ENCODE assay signal across 18 cellular contexts in genomic region chr17:78399028-78399692, GRCh38. TPM values are rescaled to one million over a fixed set of nuclear protein-coding genes. Genes with fewer than 3 reads are reported as not detected.
DNase-seq lines count a peak whose midpoint lies in the region; ATAC-seq and TF ChIP-seq lines count a peak whose summit lies in the region.
"Had no signal": no experiment of that assay in that cellular context is flagged by ENCODE, and none has a peak within 500 bp of the region (broad histone marks: within the 10 kb centered on the region; RNA-seq: fewer than 3 reads in every experiment).

No MANE protein-coding gene starts in this region.

- H3K36me3 Mint-ChIP-seq in WTC11: peaks cover 80% of the 10 kb centered on the region
- H3K36me3 Mint-ChIP-seq in stimulated activated effector memory CD8-positive, alpha-beta T cell treated with anti-CD3 and anti-CD28 coated beads, Interleukin-12 subunit alpha, Interleukin-12 subunit beta, amount 100 ng/mL, for 72 hours: peaks cover 100% of the 10 kb centered on the region

- no peaks in the 10 kb centered on the region for H3K4me1 Mint-ChIP-seq in WTC11
- peaks cover 27% of the 10 kb centered on the region for H3K4me1 Mint-ChIP-seq in stimulated activated effector memory CD8-positive, alpha-beta T cell treated with anti-CD3 and anti-CD28 coated beads, Interleukin-12 subunit alpha, Interleukin-12 subunit beta, amount 100 ng/mL, for 72 hours

- DNase-seq in heart right ventricle (peak in 1 of 2 donors; percentile 7), left cardiac atrium (no peak), WTC11 (ENCODE audit: low spot score) (no peak), hepatocyte (ENCODE audit: low spot score) (no peak), NCI-H82 (lab: John Stamatoyannopoulos, UW) (no peak), stomach (no peak), NCI-H226 (no peak)
- no peak for DNase-seq in stimulated activated effector memory CD8-positive, alpha-beta T cell treated with anti-CD3 and anti-CD28 coated beads, Interleukin-12 subunit alpha, Interleukin-12 subunit beta, amount 100 ng/mL, for 72 hours (ENCODE audit: low spot score in 2 of 2)
- DNase-seq: AML-193; CD4-positive, CD25-positive, alpha-beta regulatory T cell; GF-D8; NCI-H1048; NCI-H146; NCI-H2081 treated with DMSO at 0.1 percent for 48 hours; NCI-H2227 treated with DMSO at 0.1 percent for 48 hours; NCI-H69 had no signal

- H3K9me3 ChIP-seq in heart right ventricle (no peaks in the 10 kb centered on the region), hepatocyte (ENCODE audit: low read depth) (no peaks in the 10 kb centered on the region), stomach (no peaks in the 10 kb centered on the region)

- H3K27ac Mint-ChIP-seq in WTC11: peak overlapping the region; percentile 23; the same call in 1 of the 2 replicates
- peak overlapping the region; percentile 43 for H3K27ac Mint-ChIP-seq in stimulated activated effector memory CD8-positive, alpha-beta T cell treated with anti-CD3 and anti-CD28 coated beads, Interleukin-12 subunit alpha, Interleukin-12 subunit beta, amount 100 ng/mL, for 72 hours
- H3K27ac Mint-ChIP-seq: CD4-positive, CD25-positive, alpha-beta regulatory T cell had no signal

- TF ChIP-seq POLR2A in stomach (IDR thresholded peaks at IDR 0.05): no peak

- H3K9me2 ChIP-seq in hepatocyte (replicated peaks; ENCODE audit: insufficient read depth): no peaks in the 10 kb centered on the region

- ATAC-seq in heart right ventricle: no peak
- no peak for ATAC-seq in left cardiac atrium
- no peak for ATAC-seq in WTC11
- ATAC-seq in stimulated activated effector memory CD8-positive, alpha-beta T cell treated with anti-CD3 and anti-CD28 coated beads, Interleukin-12 subunit alpha, Interleukin-12 subunit beta, amount 100 ng/mL, for 72 hours: no peak
- ATAC-seq: K562 had no signal

- H3K4me2 ChIP-seq in hepatocyte: no peak overlapping the region

- no peak overlapping the region for H3K4me3 Mint-ChIP-seq in WTC11
- no peak overlapping the region for H3K4me3 Mint-ChIP-seq in stimulated activated effector memory CD8-positive, alpha-beta T cell treated with anti-CD3 and anti-CD28 coated beads, Interleukin-12 subunit alpha, Interleukin-12 subunit beta, amount 100 ng/mL, for 72 hours
- H3K4me3 Mint-ChIP-seq: CD4-positive, CD25-positive, alpha-beta regulatory T cell had no signal

- H3K4me3 ChIP-seq in heart right ventricle (no peak overlapping the region), hepatocyte (no peak overlapping the region), stomach (no peak overlapping the region)
- H3K4me3 ChIP-seq: K562, SK-N-MC had no signal

- POLR2A ChIA-PET in WTC11 (lab: Charles Lee): no interaction called here

- no peaks in the 10 kb centered on the region for H4K20me1 ChIP-seq in hepatocyte (ENCODE audit: insufficient read depth, poor library complexity, severe bottlenecking)

- peaks cover 50% of the 10 kb centered on the region for H3K79me2 ChIP-seq in hepatocyte

- CTCF ChIA-PET in WTC11 (lab: Charles Lee): interaction anchor here (2.4 kb wide), 1 partner anchor 13 kb away, joined by 9 read pairs; no protein-coding TSS in a partner anchor

- H3K36me3 ChIP-seq in heart right ventricle (peaks cover 0 to 100% (median 31%) of the 10 kb centered on the region in 9 donors), hepatocyte (replicated peaks; ENCODE audit: insufficient read depth, low read depth) (no peaks in the 10 kb centered on the region), stomach (peaks cover 66 to 100% (median 90%) of the 10 kb centered on the region in 4 donors)

- no peak overlapping the region for H2AFZ ChIP-seq in hepatocyte

- H3K27me3 Mint-ChIP-seq in WTC11 (ENCODE audit: low read depth): no peaks in the 10 kb centered on the region
- H3K27me3 Mint-ChIP-seq: CD4-positive, CD25-positive, alpha-beta regulatory T cell had no signal

- intact Hi-C loops in heart right ventricle (cut with DNase I): no loop called here
- intact Hi-C loops in left cardiac atrium (cut with DNase I): loop anchor here in 1 of 2 donors (5.0 kb wide), 1 partner anchor 37 kb away; the partner anchor contains the start of gene SOCS3
- intact Hi-C loops in stomach (cut with DNase I; ENCODE audit: low total_unique reads): no loop called here

- no peaks in the 10 kb centered on the region for H3K9me3 Mint-ChIP-seq in WTC11
- H3K9me3 Mint-ChIP-seq in stimulated activated effector memory CD8-positive, alpha-beta T cell treated with anti-CD3 and anti-CD28 coated beads, Interleukin-12 subunit alpha, Interleukin-12 subunit beta, amount 100 ng/mL, for 72 hours: no peaks in the 10 kb centered on the region
- H3K9me3 Mint-ChIP-seq: CD4-positive, CD25-positive, alpha-beta regulatory T cell had no signal

- no peak for TF ChIP-seq EP300 in stomach (IDR thresholded peaks at IDR 0.05)

- WGBS in heart right ventricle, 2 donors: 85 to 96% methylated on average over 28 of the region's 28 CpGs
- WGBS in hepatocyte (ENCODE audit: low lambda C conversion rate, missing lambda C conversion rate): 84% methylated on average over 28 of the region's 28 CpGs
- WGBS in stomach, 5 donors: 83 to 94% (median 86%) methylated on average over 28 of the region's 28 CpGs

- no peaks in the 10 kb centered on the region for H3K27me3 ChIP-seq in heart right ventricle
- no peaks in the 10 kb centered on the region for H3K27me3 ChIP-seq in hepatocyte
- no peaks in the 10 kb centered on the region for H3K27me3 ChIP-seq in stomach

- H3K4me1 ChIP-seq in heart right ventricle (peaks cover 17 to 67% (median 54%) of the 10 kb centered on the region in 9 donors), hepatocyte (ENCODE audit: insufficient read depth) (no peaks in the 10 kb centered on the region), stomach (peaks cover 0 to 43% (median 30%) of the 10 kb centered on the region in 4 donors)

- TF ChIP-seq CTCF in heart right ventricle (IDR thresholded peaks at IDR 0.05) (no peak), WTC11 (IDR thresholded peaks at IDR 0.05) (no peak), hepatocyte (IDR thresholded peaks at IDR 0.05; ENCODE audit: poor library complexity) (no peak), stomach (IDR thresholded peaks at IDR 0.05) (no peak)

- H3K27ac ChIP-seq in heart right ventricle (peak overlapping the region in 7 of 10 donors; percentile 57 to 94 (median 90)), hepatocyte (peak overlapping the region; percentile 14), stomach (no peak overlapping the region)
- H3K27ac ChIP-seq: SK-N-MC had no signal

TF ChIP-seq in WTC11, 78 proteins besides CTCF, POLR2A, EP300 and RAD21 (continues in another document):
- TF ChIP-seq ZMAT4 (CRISPR knock-in tag; IDR thresholded peaks at IDR 0.05) (no peak), MAX (CRISPR knock-in tag; IDR thresholded peaks at IDR 0.05) (no peak), USF1 (CRISPR knock-in tag; IDR thresholded peaks at IDR 0.05) (no peak), PRDM15 (CRISPR knock-in tag; IDR thresholded peaks at IDR 0.05) (no peak)

RNA-seq across cellular contexts. Expression of gene PGS1, which starts 20.7 kb away (rescaled TPM):
- 10 to 100 TPM; 14.7 to 28.4 (median 17.1) TPM for total RNA-seq in heart right ventricle
- 10 to 100 TPM; 18.5 to 18.7 TPM for polyA plus RNA-seq in heart right ventricle
- total RNA-seq in left cardiac atrium: 10 to 100 TPM; 17.7 to 24.3 TPM
- total RNA-seq in WTC11 (2021): 45.4 to 51.4 TPM (median 47.0 TPM) in 3 replicates
- total RNA-seq in hepatocyte: 30.4 and 36.0 TPM in 2 replicates
- polyA plus RNA-seq in hepatocyte: 42.5 and 52.2 TPM in 2 replicates
- 100 to 1,000 TPM in 2 of 5 donors, 10 to 100 TPM in 3; 27.8 to 209 (median 41.7) TPM for total RNA-seq in stomach
- 10 to 100 TPM; 11.9 to 19.1 (median 14.9) TPM for polyA plus RNA-seq in stomach

RNA-seq across cellular contexts. Expression of gene SOCS3, which starts 39.3 kb away (rescaled TPM):
- total RNA-seq in heart right ventricle (100 to 1,000 TPM in 2 of 10 donors, 10 to 100 TPM in 6, 1 to 10 TPM in 2; 7.7 to 189 (median 17.0) TPM), left cardiac atrium (10 to 100 TPM; 15.1 to 78.1 TPM), WTC11 (2021) (23.8 to 24.6 TPM (median 24.2 TPM) in 3 replicates), hepatocyte (130 and 172 TPM in 2 replicates), stomach (10 to 100 TPM; 48.4 to 62.9 (median 52.2) TPM)
- polyA plus RNA-seq in heart right ventricle (10 to 100 TPM; 13.5 to 30.2 TPM), hepatocyte (181 and 246 TPM in 2 replicates), stomach (10 to 100 TPM; 18.7 to 46.9 (median 39.7) TPM)

Comparison
In these comparisons a context has a peak if more than half of its experiments do, and no peak if none do; other contexts are left out.
1. H3K27ac ChIP-seq: peak in heart right ventricle (7 of 10) and hepatocyte (single experiment); none in stomach (0 of 5).